Comparison of ENCODE assay signal across 17 cellular contexts in the genomic region with DNA sequence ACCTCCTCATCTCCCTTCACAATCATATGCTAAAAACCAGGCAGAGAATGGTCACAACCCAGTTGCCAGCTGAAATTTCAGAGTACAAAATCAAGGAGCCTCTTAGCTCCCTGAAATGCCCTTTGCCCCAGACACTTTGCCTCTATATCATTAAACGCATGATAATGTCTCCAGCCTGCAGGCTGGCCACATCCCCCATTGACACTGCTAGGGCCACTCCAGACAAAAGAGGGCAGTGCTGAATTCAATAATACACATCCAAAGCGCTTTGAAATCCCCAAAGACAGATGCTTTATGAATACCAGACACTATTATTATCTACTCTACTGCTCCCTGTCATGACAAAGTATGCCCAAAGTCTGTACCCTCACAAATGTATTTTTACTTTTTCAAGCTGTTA.
"Had no signal": no experiment of that assay in that cellular context is flagged by ENCODE, and none has a peak within 500 bp of the region (broad histone marks: within the 10 kb centered on the region; RNA-seq: fewer than 3 reads in every experiment).

No MANE protein-coding gene starts in this region.

- H3K4me3 ChIP-seq: coronary artery, gastrocnemius medialis, hepatocyte, prostate gland, spleen had no signal

- H3K4me1 Mint-ChIP-seq: activated naive CD4-positive, alpha-beta T cell treated with anti-CD3 and anti-CD28 coated beads, Interleukin-2, amount 50 U/mL, for 24 hours; mesothelial cell of epicardium; stimulated activated naive B cell treated with anti-CD40 and anti-IgM and Interleukin-4, amounts not matched to agents 10 μg/mL and 1 μg/mL and 100 μg/mL, for 72 hours had no signal

- ATAC-seq: activated CD4-positive, CD25-positive, alpha-beta regulatory T cell treated with anti-CD3 and anti-CD28 coated beads, Interleukin-2, amount 50 U/mL, for 24 hours; gastrocnemius medialis; sciatic nerve; stimulated activated naive B cell treated with anti-CD40 and anti-IgM and Interleukin-4, amounts not matched to agents 10 μg/mL and 1 μg/mL and 100 μg/mL, for 72 hours had no signal

- H3K36me3 ChIP-seq: gastrocnemius medialis, prostate gland, spleen had no signal

- H3K4me2 ChIP-seq: hepatocyte had no signal

- H3K9me3 ChIP-seq: gastrocnemius medialis, prostate gland, spleen had no signal

- H3K79me2 ChIP-seq: hepatocyte had no signal

- H3K9me3 Mint-ChIP-seq: activated naive CD4-positive, alpha-beta T cell treated with anti-CD3 and anti-CD28 coated beads, Interleukin-2, amount 50 U/mL, for 24 hours; activated T-helper 2 cell treated with anti-CD3 and anti-CD28 coated beads, Interferon-gamma antibody, Interleukin-2, Interleukin-4, amounts not matched to agents 10 μg/mL and 5 μg/mL and 100 μg/mL, durations not matched to agents 14 hours and 24 hours and 36 hours; mesothelial cell of epicardium; stimulated activated naive B cell treated with anti-CD40 and anti-IgM and Interleukin-4, amounts not matched to agents 10 μg/mL and 1 μg/mL and 100 μg/mL, for 72 hours; type B pancreatic cell had no signal

- H3K27me3 Mint-ChIP-seq: activated naive CD4-positive, alpha-beta T cell treated with anti-CD3 and anti-CD28 coated beads, Interleukin-2, amount 50 U/mL, for 24 hours had no signal

- DNase-seq: central memory CD4-positive, alpha-beta T cell; effector CD8-positive, alpha-beta T cell; gastrocnemius medialis; kidney glomerular epithelial cell; spleen; stimulated activated CD4-positive, alpha-beta T cell treated with anti-CD3 and anti-CD28 coated beads, Interleukin-1b, Interleukin-23, amount 100 ng/mL, for 48 hours; stimulated activated naive B cell treated with anti-CD40 and anti-IgM and Interleukin-4, amounts not matched to agents 10 μg/mL and 1 μg/mL and 100 μg/mL, for 72 hours; T-helper 2 cell had no signal

- H3K27ac ChIP-seq: coronary artery, gastrocnemius medialis, hepatocyte, prostate gland, spleen had no signal

- H3K36me3 Mint-ChIP-seq: activated naive CD4-positive, alpha-beta T cell treated with anti-CD3 and anti-CD28 coated beads, Interleukin-2, amount 50 U/mL, for 24 hours; mesothelial cell of epicardium; stimulated activated naive B cell treated with anti-CD40 and anti-IgM and Interleukin-4, amounts not matched to agents 10 μg/mL and 1 μg/mL and 100 μg/mL, for 72 hours; type B pancreatic cell had no signal

- H3K27me3 ChIP-seq: gastrocnemius medialis, spleen had no signal

- H3K27ac Mint-ChIP-seq: activated naive CD4-positive, alpha-beta T cell treated with anti-CD3 and anti-CD28 coated beads, Interleukin-2, amount 50 U/mL, for 24 hours; activated T-helper 2 cell treated with anti-CD3 and anti-CD28 coated beads, Interferon-gamma antibody, Interleukin-2, Interleukin-4, amounts not matched to agents 10 μg/mL and 5 μg/mL and 100 μg/mL, durations not matched to agents 14 hours and 24 hours and 36 hours; mesothelial cell of epicardium; stimulated activated naive B cell treated with anti-CD40 and anti-IgM and Interleukin-4, amounts not matched to agents 10 μg/mL and 1 μg/mL and 100 μg/mL, for 72 hours; type B pancreatic cell had no signal

- H3K4me3 Mint-ChIP-seq: activated naive CD4-positive, alpha-beta T cell treated with anti-CD3 and anti-CD28 coated beads, Interleukin-2, amount 50 U/mL, for 24 hours; mesothelial cell of epicardium; stimulated activated naive B cell treated with anti-CD40 and anti-IgM and Interleukin-4, amounts not matched to agents 10 μg/mL and 1 μg/mL and 100 μg/mL, for 72 hours; type B pancreatic cell had no signal

- H3K4me1 ChIP-seq: gastrocnemius medialis, prostate gland, spleen had no signal
